Comparison of ENCODE assay signal across 8 cellular contexts in the genomic region with DNA sequence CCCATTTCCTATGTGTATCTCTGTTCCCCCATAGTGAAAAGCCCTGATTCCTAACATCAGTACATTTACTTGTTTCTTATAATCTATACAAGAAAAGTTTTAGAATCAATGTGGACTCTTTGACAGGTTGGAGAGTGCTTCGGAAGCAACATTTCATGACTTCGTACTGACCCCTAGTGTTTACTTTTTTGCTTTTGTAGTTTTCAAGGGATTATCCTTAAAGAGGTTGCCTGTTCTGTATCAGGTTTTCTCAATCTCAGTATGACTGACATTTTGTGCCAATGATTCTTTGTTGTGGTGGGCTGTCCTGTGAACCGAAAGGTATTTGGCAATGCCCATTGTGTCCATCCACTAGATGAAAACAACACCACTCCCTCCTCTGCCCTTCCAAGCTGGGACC. TPM values are rescaled to one million over a fixed set of nuclear protein-coding genes. Genes with fewer than 3 reads are reported as not detected.
DNase-seq lines count a peak whose midpoint lies in the region; ATAC-seq and TF ChIP-seq lines count a peak whose summit lies in the region.

No MANE protein-coding gene starts in this region.

- POLR2A ChIA-PET in BJ (lab: Charles Lee) = no interaction called here
- POLR2A ChIA-PET in activated CD4-positive, alpha-beta T cell treated with anti-CD3 and anti-CD28 coated beads, Interleukin-2, amount 10 ng/mL, durations not matched to agents 7 days and 5 days (lab: Charles Lee) = interaction anchor here (0.6 kb wide), 1 partner anchor 17 kb away, joined by 3 read pairs; no protein-coding TSS in a partner anchor

- H3K27ac ChIP-seq in HL-60 (replicated peaks) = no peak overlapping the region

- no peaks in the 10 kb centered on the region for H3K4me1 Mint-ChIP-seq in activated CD4-positive, alpha-beta T cell treated with anti-CD3 and anti-CD28 coated beads, Interleukin-2, amount 10 ng/mL, durations not matched to agents 7 days and 5 days

- DNase-seq in BJ (ENCODE audit: low read depth) (no peak), HL-60 (ENCODE audit: low read depth in 1 of 2, low spot score in 1 of 2) (peak in 1 of 2 experiments; percentile 31), SK-N-DZ (ENCODE audit: low spot score) (peak; percentile 3), kidney epithelial cell (ENCODE audit: low read depth) (no peak), DMS114 treated with DMSO at 0.1 percent for 48 hours (lab: John Stamatoyannopoulos, UW; ENCODE audit: unreplicated experiment) (no peak)
- DNase-seq in activated CD4-positive, alpha-beta T cell treated with anti-CD3 and anti-CD28 coated beads, Interleukin-2, amount 10 ng/mL, durations not matched to agents 7 days and 5 days = no peak

- H3K27me3 ChIP-seq in BJ (ENCODE audit: control insufficient read depth, insufficient read depth, low read length) = no peaks in the 10 kb centered on the region
- H3K27me3 ChIP-seq in HL-60 (ENCODE audit: insufficient read depth, poor library complexity, severe bottlenecking) = no peaks in the 10 kb centered on the region
- no peaks in the 10 kb centered on the region for H3K27me3 ChIP-seq in kidney epithelial cell (ENCODE audit: control insufficient read depth, insufficient read depth, low read length)

- H3K9me3 Mint-ChIP-seq in activated CD4-positive, alpha-beta T cell treated with anti-CD3 and anti-CD28 coated beads, Interleukin-2, amount 10 ng/mL, durations not matched to agents 7 days and 5 days = no peaks in the 10 kb centered on the region

- TF ChIP-seq CTCF in BJ (IDR thresholded peaks at IDR 0.05; ENCODE audit: insufficient read depth, low read depth, low read length) (peak; percentile 60), HL-60 (IDR thresholded peaks at IDR 0.05; ENCODE audit: insufficient read depth, low read length) (peak; percentile 52), kidney epithelial cell (IDR thresholded peaks at IDR 0.05; ENCODE audit: insufficient read depth, low read length, poor library complexity, severe bottlenecking) (peak; percentile 46)

- no peak overlapping the region for H3K4me3 Mint-ChIP-seq in activated CD4-positive, alpha-beta T cell treated with anti-CD3 and anti-CD28 coated beads, Interleukin-2, amount 10 ng/mL, durations not matched to agents 7 days and 5 days

- H3K27me3 Mint-ChIP-seq in activated CD4-positive, alpha-beta T cell treated with anti-CD3 and anti-CD28 coated beads, Interleukin-2, amount 10 ng/mL, durations not matched to agents 7 days and 5 days = peaks cover 26% of the 10 kb centered on the region

- no peaks in the 10 kb centered on the region for H3K36me3 ChIP-seq in BJ (ENCODE audit: control insufficient read depth, insufficient read depth, low read length)
- no peaks in the 10 kb centered on the region for H3K36me3 ChIP-seq in kidney epithelial cell (ENCODE audit: control insufficient read depth, insufficient read depth, low read length)

- H3K4me3 ChIP-seq in BJ (ENCODE audit: low read depth, low read length) (no peak overlapping the region), HL-60 (replicated peaks; ENCODE audit: insufficient read depth, low read length) (no peak overlapping the region), kidney epithelial cell (ENCODE audit: low read depth, low read length) (no peak overlapping the region)

- ATAC-seq in GM18909 (IDR thresholded peaks at IDR 0.05; ENCODE audit: poor library complexity, unreplicated experiment) (peak; percentile 68), GM18511 (IDR thresholded peaks at IDR 0.05; ENCODE audit: unreplicated experiment) (no peak)

- no peak overlapping the region for H3K27ac Mint-ChIP-seq in activated CD4-positive, alpha-beta T cell treated with anti-CD3 and anti-CD28 coated beads, Interleukin-2, amount 10 ng/mL, durations not matched to agents 7 days and 5 days

- CTCF ChIA-PET in BJ (lab: Yijun Ruan, JAX) = interaction anchor here (0.5 to 6.6 kb wide), 22 partner anchors 13 to 498 kb away, joined by 3 to 99 read pairs (median 5); no protein-coding TSS in a partner anchor
- CTCF ChIA-PET in activated CD4-positive, alpha-beta T cell treated with anti-CD3 and anti-CD28 coated beads, Interleukin-2, amount 10 ng/mL, durations not matched to agents 7 days and 5 days (lab: Charles Lee) = no interaction called here

- H3K36me3 Mint-ChIP-seq in activated CD4-positive, alpha-beta T cell treated with anti-CD3 and anti-CD28 coated beads, Interleukin-2, amount 10 ng/mL, durations not matched to agents 7 days and 5 days (ENCODE audit: low read depth) = no peaks in the 10 kb centered on the region

RNA-seq across cellular contexts. Expression of a gene that starts 43.3 kb away (rescaled TPM):
- polyA plus RNA-seq in BJ (2011; rRNA removed) = 15.2 and 22.1 TPM in 2 replicates
- polyA minus RNA-seq in BJ (2011; rRNA and poly(A)+ RNA removed) = 2.9 and 4.8 TPM in 2 replicates
- not detected in 2 replicates for polyA plus RNA-seq in SK-N-DZ (2014; cell fraction: cytosol; rRNA removed)
- polyA plus RNA-seq in SK-N-DZ (2014; cell fraction: nucleus; rRNA removed) = not detected in 2 replicates
- total RNA-seq in kidney epithelial cell = 3.3 and 4.1 TPM in 2 replicates
- total RNA-seq in activated CD4-positive, alpha-beta T cell treated with anti-CD3 and anti-CD28 coated beads, Interleukin-2, amount 10 ng/mL, durations not matched to agents 7 days and 5 days = not detected
